Comparison of ENCODE assay signal across 8 cellular contexts in genomic region chr17:48374650-48375230, GRCh38. TPM values are rescaled to one million over a fixed set of nuclear protein-coding genes. Genes with fewer than 3 reads are reported as not detected.
DNase-seq lines count a peak whose midpoint lies in the region; ATAC-seq and TF ChIP-seq lines count a peak whose summit lies in the region.

No MANE protein-coding gene starts in this region.

- H4K5ac ChIP-seq in IMR-90 (ENCODE audit: low read depth, low read length), result no peak overlapping the region

- no peak overlapping the region for H2BK120ac ChIP-seq in IMR-90 (ENCODE audit: low read depth, low read length)

- CTCF ChIA-PET in IMR-90 (lab: Yijun Ruan, JAX), result interaction anchor here (1.1 kb wide), 1 partner anchor 16 kb away, joined by 3 read pairs; no protein-coding TSS in a partner anchor

- DNase-seq in NCI-H1417 (lab: John Stamatoyannopoulos, UW), result peak; percentile 16 to 67 (median 35)
- no peak for DNase-seq in NCI-H1417 treated with DMSO at 0.1 percent for 48 hours (lab: John Stamatoyannopoulos, UW)
- DNase-seq in IMR-90, result no peak
- peak; percentile 30 for DNase-seq in SW480 (ENCODE audit: low spot score)
- DNase-seq in erythroblast (lab: John Stamatoyannopoulos, UW), result peak; percentile 78 to 87
- DNase-seq in stimulated activated CD4-positive, alpha-beta T cell treated with anti-CD3 and anti-CD28 coated beads, Interleukin-4, amount 100 ng/mL, for 24 hours, result peak; percentile 28

- dilution Hi-C loops in IMR-90 (cut with HindIII; ENCODE audit: low sequenced_read_pairs, unreplicated experiment), result no loop called here

- H3K56ac ChIP-seq in IMR-90 (ENCODE audit: extremely low read depth, insufficient read depth, low read length), result no peak overlapping the region

- H2AFZ ChIP-seq in IMR-90 (replicated peaks; ENCODE audit: low read length, poor library complexity), result no peak overlapping the region

- no peak overlapping the region for H3K27ac ChIP-seq in IMR-90 (ENCODE audit: insufficient read depth, low read length)

- BruUV-seq in IMR-90 (replicated peaks; lab: Mats Ljungman, UMichigan), result no TSS peak

- H4K91ac ChIP-seq in IMR-90 (ENCODE audit: insufficient read depth, low read depth, low read length), result no peak overlapping the region

- H3K4me1 ChIP-seq in IMR-90 (ENCODE audit: control insufficient read depth, insufficient read depth, low read length), result no peaks in the 10 kb centered on the region

- no peak overlapping the region for H2BK20ac ChIP-seq in IMR-90 (ENCODE audit: low read depth, low read length)

- H2AK5ac ChIP-seq in IMR-90 (ENCODE audit: low read depth, low read length), result no peak overlapping the region

- H3K79me1 ChIP-seq in IMR-90 (ENCODE audit: low read depth in 1 of 2, low read length in 2 of 2), result no peaks in the 10 kb centered on the region

- no peak overlapping the region for H3K4me2 ChIP-seq in IMR-90 (ENCODE audit: low read depth, low read length)

- no peak overlapping the region for H2BK15ac ChIP-seq in IMR-90 (ENCODE audit: low read depth, low read length)

- no peak for TF ChIP-seq POLR2A in IMR-90 (IDR thresholded peaks at IDR 0.05; ENCODE audit: low read depth, low read length)
- no peak for TF ChIP-seq POLR2A in erythroblast (IDR thresholded peaks at IDR 0.05; ENCODE audit: low read length)

- 0 out of 2 replicates have a peak, but pooled peaks cover 3% of the 10 kb centered on the region for H3K9me1 ChIP-seq in IMR-90 (ENCODE audit: insufficient read depth, low read length)

- 0 out of 2 replicates have a peak, but pooled peaks have one; percentile 12 for TF ChIP-seq CTCF in IMR-90 (conservative IDR thresholded peaks at IDR 0.05; ENCODE audit: low read depth, low read length)

- TF ChIP-seq RAD21 in IMR-90 (IDR thresholded peaks at IDR 0.05; ENCODE audit: low read length), result no peak

- H4K8ac ChIP-seq in IMR-90 (ENCODE audit: low read depth in 2 of 2, low read length in 2 of 2), result no peak overlapping the region

- no CpG with 5 or more reads among the region's 1 CpG for WGBS in IMR-90 (ENCODE audit: extremely low coverage in 2 of 2, insufficient read length in 1 of 2), 2 experiments

- no peaks in the 10 kb centered on the region for H3K9me3 ChIP-seq in IMR-90 (ENCODE audit: control insufficient read depth, insufficient read depth, low read length)

- H3K36me3 ChIP-seq in IMR-90 (ENCODE audit: control insufficient read depth, insufficient read depth, low read length), result no peaks in the 10 kb centered on the region

- no peak overlapping the region for H3K14ac ChIP-seq in IMR-90 (replicated peaks; ENCODE audit: low read depth, low read length)

- H3K18ac ChIP-seq in IMR-90 (ENCODE audit: low read depth, low read length), result no peak overlapping the region

- POLR2A ChIA-PET in IMR-90 (lab: Charles Lee; ENCODE audit: unreplicated experiment), result no interaction called here

- H3K23ac ChIP-seq in IMR-90 (ENCODE audit: low read depth, low read length), result no peak overlapping the region

- in situ Hi-C loops in IMR-90 (cut with MboI; ENCODE audit: low sequenced_read_pairs), result loop anchor here (25.0 kb wide), 1 partner anchor 388 kb away; no protein-coding TSS in a partner anchor

- peaks cover 48% of the 10 kb centered on the region for H3K27me3 ChIP-seq in IMR-90 (ENCODE audit: control insufficient read depth, insufficient read depth, low read length)

- H3K4ac ChIP-seq in IMR-90 (ENCODE audit: low read depth, low read length), result no peak overlapping the region

- H3K4me3 ChIP-seq in IMR-90 (ENCODE audit: insufficient read depth, low read depth, low read length), result no peak overlapping the region

- no peak overlapping the region for H2BK5ac ChIP-seq in IMR-90 (ENCODE audit: low read depth, low read length, poor library complexity, severe bottlenecking)

- no peaks in the 10 kb centered on the region for H4K20me1 ChIP-seq in IMR-90 (ENCODE audit: insufficient read depth, low read length)

- intact Hi-C loops in IMR-90 (cut with micrococcal nuclease), result no loop called here

- H2AK9ac ChIP-seq in IMR-90 (replicated peaks; ENCODE audit: low read depth, low read length, poor library complexity), result no peak overlapping the region

- no peak for ATAC-seq in IMR-90 (ENCODE audit: low read depth)
- ATAC-seq in GM19395 (IDR thresholded peaks at IDR 0.05; ENCODE audit: unreplicated experiment), result no peak
- ATAC-seq in GM18907 (IDR thresholded peaks at IDR 0.05; ENCODE audit: unreplicated experiment), result no peak

- H3K9ac ChIP-seq in IMR-90 (ENCODE audit: low read depth, low read length), result no peak overlapping the region

TF ChIP-seq in IMR-90, 13 proteins besides CTCF, POLR2A, EP300 and RAD21:
- TF ChIP-seq MAFK (IDR thresholded peaks at IDR 0.05; ENCODE audit: low read depth, low read length) (no peak), NFE2L2 (IDR thresholded peaks at IDR 0.05; ENCODE audit: low read depth, low read length) (no peak), CHD1 (IDR thresholded peaks at IDR 0.05; ENCODE audit: low read depth, low read length) (no peak), FOS (IDR thresholded peaks at IDR 0.05; ENCODE audit: low read depth, low read length) (no peak), SMC3 (IDR thresholded peaks at IDR 0.05; ENCODE audit: low read depth, low read length) (no peak), USF2 (IDR thresholded peaks at IDR 0.05; ENCODE audit: low read depth, low read length) (no peak), ELK1 (IDR thresholded peaks at IDR 0.05; ENCODE audit: borderline replicate concordance, low read depth, low read length) (no peak), MAZ (IDR thresholded peaks at IDR 0.05; ENCODE audit: borderline replicate concordance, low read depth, low read length) (no peak), BHLHE40 (IDR thresholded peaks at IDR 0.05; ENCODE audit: low read depth, low read length) (no peak), MXI1 (IDR thresholded peaks at IDR 0.05; ENCODE audit: borderline replicate concordance, low read depth, low read length) (no peak), RFX5 (IDR thresholded peaks at IDR 0.05; ENCODE audit: low read depth, low read length) (no peak), RCOR1 (IDR thresholded peaks at IDR 0.05; ENCODE audit: insufficient replicate concordance, low read length) (no peak), CEBPB (IDR thresholded peaks at IDR 0.05; ENCODE audit: low read depth, low read length) (no peak)

RNA-seq across cellular contexts. Expression of gene SKAP1, which starts 55.3 kb away (rescaled TPM):
- not detected in 2 replicates for total RNA-seq in IMR-90 (2012; rRNA removed)
- polyA plus RNA-seq in IMR-90 (2012; rRNA removed), result not detected in 2 replicates
- not detected in 2 replicates for polyA plus RNA-seq in IMR-90 (2012; cell fraction: cytosol; rRNA removed)
- polyA plus RNA-seq in IMR-90 (2012; cell fraction: nucleus; rRNA removed; ENCODE audit: low replicate concordance), result not detected in 2 replicates

Comparison
In these comparisons a context has a peak if more than half of its experiments do, and no peak if none do; other contexts are left out.
1. DNase-seq: peak in NCI-H1417 (3 of 3), SW480 (single experiment), erythroblast (2 of 2) and stimulated activated CD4-positive, alpha-beta T cell treated with anti-CD3 and anti-CD28 coated beads, Interleukin-4, amount 100 ng/mL, for 24 hours (single experiment); none in NCI-H1417 treated with DMSO at 0.1 percent for 48 hours (single experiment) and IMR-90 (single experiment).